ENCODE assay signal across 16 cellular contexts in genomic region chr15:51274956-51275355, GRCh38.
"Had no signal": no experiment of that assay in that cellular context is flagged by ENCODE, and none has a peak within 500 bp of the region (broad histone marks: within the 10 kb centered on the region; RNA-seq: fewer than 3 reads in every experiment).

No MANE protein-coding gene starts in this region.

- DNase-seq: activated CD4-positive, CD25-positive, alpha-beta regulatory T cell treated with anti-CD3 and anti-CD28 coated beads, Interleukin-2, amount 50 U/mL, for 72 hours; activated naive CD8-positive, alpha-beta T cell treated with anti-CD3 and anti-CD28 coated beads, Interleukin-2, amount 10 ng/mL, durations not matched to agents 7 days and 5 days; amygdala; glutamatergic neuron; immature natural killer cell; kidney glomerular epithelial cell; left lung; naive thymus-derived CD8-positive, alpha-beta T cell; ovary; stimulated activated CD4-positive, alpha-beta T cell treated with anti-CD3 and anti-CD28 coated beads, Interleukin-2, amount 100 ng/mL, for 48 hours; stimulated activated naive CD4-positive, alpha-beta T cell treated with Interleukin-2 at 50 U/mL for 16 hours; substantia nigra; thyroid gland; upper lobe of right lung had no signal

- H3K27ac Mint-ChIP-seq: activated naive CD8-positive, alpha-beta T cell treated with anti-CD3 and anti-CD28 coated beads, Interleukin-2, amount 10 ng/mL, durations not matched to agents 7 days and 5 days; immature natural killer cell; mesothelial cell of epicardium; naive thymus-derived CD8-positive, alpha-beta T cell had no signal

- H3K4me1 Mint-ChIP-seq: activated naive CD8-positive, alpha-beta T cell treated with anti-CD3 and anti-CD28 coated beads, Interleukin-2, amount 10 ng/mL, durations not matched to agents 7 days and 5 days; immature natural killer cell; mesothelial cell of epicardium; naive thymus-derived CD8-positive, alpha-beta T cell had no signal

- H3K36me3 Mint-ChIP-seq: activated naive CD8-positive, alpha-beta T cell treated with anti-CD3 and anti-CD28 coated beads, Interleukin-2, amount 10 ng/mL, durations not matched to agents 7 days and 5 days; immature natural killer cell; mesothelial cell of epicardium; naive thymus-derived CD8-positive, alpha-beta T cell had no signal

- ATAC-seq: left lung; naive thymus-derived CD8-positive, alpha-beta T cell; SK-N-SH treated with all-trans-retinoic acid at 6 μM for 48 hours; upper lobe of right lung had no signal

- H3K9me3 Mint-ChIP-seq: activated naive CD8-positive, alpha-beta T cell treated with anti-CD3 and anti-CD28 coated beads, Interleukin-2, amount 10 ng/mL, durations not matched to agents 7 days and 5 days; mesothelial cell of epicardium had no signal

- H3K4me3 Mint-ChIP-seq: activated naive CD8-positive, alpha-beta T cell treated with anti-CD3 and anti-CD28 coated beads, Interleukin-2, amount 10 ng/mL, durations not matched to agents 7 days and 5 days; immature natural killer cell; mesothelial cell of epicardium; naive thymus-derived CD8-positive, alpha-beta T cell had no signal
